In the genomic region with DNA sequence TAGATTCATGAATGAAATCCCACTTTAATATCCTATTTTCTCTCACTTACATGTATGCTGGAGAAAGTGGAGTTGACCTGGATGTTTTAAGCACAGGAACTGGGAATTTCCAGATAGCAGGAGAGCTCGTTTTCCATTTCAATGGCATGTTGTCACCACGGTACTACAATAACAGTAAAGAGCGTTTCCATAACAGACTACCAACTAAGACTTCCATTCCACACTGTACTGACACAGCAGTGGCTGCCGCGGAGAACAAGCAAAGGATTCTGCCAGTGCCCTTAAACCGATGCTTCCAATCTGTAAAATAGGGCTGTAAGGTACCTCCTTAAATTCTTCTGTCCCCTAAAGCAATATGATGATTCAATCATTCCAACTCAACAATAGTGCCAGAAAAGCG, we compare ENCODE assay signal across 13 cellular contexts.
DNase-seq lines count a peak whose midpoint lies in the region; TF ChIP-seq lines count a peak whose summit lies in the region.
"Had no signal": no experiment of that assay in that cellular context is flagged by ENCODE, and none has a peak within 500 bp of the region (broad histone marks: within the 10 kb centered on the region; RNA-seq: fewer than 3 reads in every experiment).

No MANE protein-coding gene starts in this region.

- H4K20me1 ChIP-seq in H9 (ENCODE audit: control insufficient read depth, insufficient read depth, insufficient read length) = no peaks in the 10 kb centered on the region
- H4K20me1 ChIP-seq in fibroblast of lung (ENCODE audit: control insufficient read depth, extremely low read depth, insufficient read depth, low read length) = no peaks in the 10 kb centered on the region

- H3K79me2 ChIP-seq in H9 (ENCODE audit: insufficient read depth, low read length) (no peaks in the 10 kb centered on the region), fibroblast of lung (ENCODE audit: control insufficient read depth, insufficient read depth, low read length) (no peaks in the 10 kb centered on the region)

- H3K4me1 Mint-ChIP-seq in H9 (peaks cover 15 to 20% of the 10 kb centered on the region in 2 experiments), HFFc6 (ENCODE audit: low read depth) (no peaks in the 10 kb centered on the region)

- no peak overlapping the region for H3K56ac ChIP-seq in H9 (ENCODE audit: insufficient read length, low read depth, low read length)

- H3K27ac ChIP-seq in H9 (ENCODE audit: insufficient read length, low read depth, low read length) (no peak overlapping the region), fibroblast of lung (ENCODE audit: insufficient read depth, low read length) (peak overlapping the region; percentile 16), muscle layer of duodenum (ENCODE audit: low read length) (no peak overlapping the region)
- H3K27ac ChIP-seq: cardiac muscle cell, gastrocnemius medialis, vagina had no signal

- H3K27ac Mint-ChIP-seq in H9 (peak overlapping the region in 1 of 3 experiments; percentile 41; a peak in 1 of 7 replicates), HFFc6 (no peak overlapping the region)
- H3K27ac Mint-ChIP-seq: activated T-cell treated with anti-CD3 and anti-CD28 coated beads, Interleukin-2, amount 50 U/mL, for 72 hours had no signal

- DNase-seq in H9 = peak; percentile 33
- DNase-seq in NCI-H69 (lab: John Stamatoyannopoulos, UW) = peak; percentile 66
- peak in 1 of 2 donors; percentile 40 for DNase-seq in fibroblast of lung (ENCODE audit: low read depth in 2 of 2)
- no peak for DNase-seq in NCI-H2171 treated with DMSO at 0.1 percent for 48 hours (lab: John Stamatoyannopoulos, UW)
- DNase-seq in HFFc6 = no peak
- DNase-seq in stimulated activated CD4-positive, alpha-beta T cell treated with anti-CD3 and anti-CD28 coated beads, Interleukin-1b, Interleukin-23, amount 100 ng/mL, for 48 hours = no peak
- DNase-seq: activated CD4-positive, alpha-beta T cell treated with anti-CD3 and anti-CD28 coated beads for 1 hour; activated T-cell treated with anti-CD3 and anti-CD28 coated beads, Interleukin-2, amount 50 U/mL, for 72 hours; gastrocnemius medialis; NCI-H2227 treated with DMSO at 0.1 percent for 48 hours had no signal

- no peak overlapping the region for H4K5ac ChIP-seq in H9 (ENCODE audit: insufficient read length, low read depth, low read length)

- no peak overlapping the region for H3K14ac ChIP-seq in H9 (ENCODE audit: insufficient read depth, low read length)

- H3K27me3 ChIP-seq in H9 (ENCODE audit: insufficient read depth, low read length) (no peaks in the 10 kb centered on the region), fibroblast of lung (ENCODE audit: control insufficient read depth, insufficient read depth, low read length) (no peaks in the 10 kb centered on the region), muscle layer of duodenum (ENCODE audit: low read depth, low read length) (no peaks in the 10 kb centered on the region)
- H3K27me3 ChIP-seq: cardiac muscle cell, gastrocnemius medialis, vagina had no signal

- H2BK12ac ChIP-seq in H9 (ENCODE audit: insufficient read length, low read depth, low read length) = no peak overlapping the region

- no peak overlapping the region for H3T11ph ChIP-seq in H9 (ENCODE audit: low read length)

- H3K9me3 Mint-ChIP-seq in H9 (peaks cover 0 to 29% of the 10 kb centered on the region in 2 experiments; a peak in 2 of 5 replicates), HFFc6 (no peaks in the 10 kb centered on the region)
- H3K9me3 Mint-ChIP-seq: activated T-cell treated with anti-CD3 and anti-CD28 coated beads, Interleukin-2, amount 50 U/mL, for 72 hours had no signal

- H3K36me3 Mint-ChIP-seq in H9 (ENCODE audit: insufficient read depth in 1 of 3, low read depth in 3 of 3) (no peaks in the 10 kb centered on the region), HFFc6 (ENCODE audit: low read depth) (no peaks in the 10 kb centered on the region)

- H3K4ac ChIP-seq in H9 (ENCODE audit: low read depth, low read length) = no peak overlapping the region

- no peak overlapping the region for H2BK5ac ChIP-seq in H9 (ENCODE audit: insufficient read length, low read length)

- H2AK5ac ChIP-seq in H9 (ENCODE audit: insufficient read length, low read length) = no peak overlapping the region

- TF ChIP-seq CTCF in H9 (conservative IDR thresholded peaks at IDR 0.05) = no peak
- TF ChIP-seq CTCF in fibroblast of lung (conservative IDR thresholded peaks at IDR 0.05 in 1 of 2, IDR thresholded peaks at IDR 0.05 in 1 of 2; ENCODE audit: low read depth in 1 of 2, low read length in 2 of 2) = no peak
- no peak for TF ChIP-seq CTCF in HFFc6 (IDR thresholded peaks at IDR 0.05)

- H3K18ac ChIP-seq in H9 (ENCODE audit: insufficient read length, low read depth, low read length) = no peak overlapping the region

- H3K79me1 ChIP-seq in H9 (ENCODE audit: insufficient read depth, low read depth, low read length, poor library complexity, severe bottlenecking) = no peaks in the 10 kb centered on the region

- H3K27me3 Mint-ChIP-seq in H9 (ENCODE audit: low read depth) = no peaks in the 10 kb centered on the region
- no peaks in the 10 kb centered on the region; the same call in 1 of the 2 replicates for H3K27me3 Mint-ChIP-seq in HFFc6 (ENCODE audit: insufficient read depth)

- H2BK15ac ChIP-seq in H9 (ENCODE audit: low read depth, low read length) = no peak overlapping the region

- H3K4me1 ChIP-seq in H9 (ENCODE audit: insufficient read depth, low read length) (peaks cover 4% of the 10 kb centered on the region; the same call in 1 of the 2 replicates), fibroblast of lung (ENCODE audit: control insufficient read depth, extremely low read depth, insufficient read depth, low read length) (no peaks in the 10 kb centered on the region), muscle layer of duodenum (ENCODE audit: control insufficient read depth in 1 of 2, insufficient read depth in 2 of 2, low read length in 2 of 2) (peaks cover 0 to 4% of the 10 kb centered on the region in 2 donors)
- H3K4me1 ChIP-seq: gastrocnemius medialis, vagina had no signal

- H3K4me2 ChIP-seq in H9 (ENCODE audit: insufficient read depth, insufficient read length, low read length) (no peak overlapping the region), fibroblast of lung (ENCODE audit: extremely low read depth, insufficient read depth, low read length) (peak overlapping the region; percentile 64)

- H3K23ac ChIP-seq in H9 (ENCODE audit: insufficient read length, low read depth, low read length) = no peak overlapping the region

- H4K8ac ChIP-seq in H9 (replicated peaks; ENCODE audit: insufficient read length, low read depth, low read length) = no peak overlapping the region

- H3K9ac ChIP-seq in H9 (ENCODE audit: extremely low read depth, insufficient read length, low read length) (no peak overlapping the region), fibroblast of lung (ENCODE audit: insufficient read depth, low read length) (no peak overlapping the region)

- H3K23me2 ChIP-seq in H9 (ENCODE audit: insufficient read length, low read depth, low read length, poor library complexity, severe bottlenecking) = no peaks in the 10 kb centered on the region

- no peak overlapping the region for H4K91ac ChIP-seq in H9 (ENCODE audit: insufficient read length, low read depth, low read length)

- H3K4me3 ChIP-seq in fibroblast of lung (replicated peaks in 1 of 4; ENCODE audit: control extremely low read depth in 1 of 4, insufficient read depth in 1 of 4, low read depth in 3 of 4, low read length in 4 of 4) = peak overlapping the region in 1 of 4 experiments; percentile 6
- H3K4me3 ChIP-seq in muscle layer of duodenum (ENCODE audit: low read depth in 1 of 2, low read length in 2 of 2) = peak overlapping the region; percentile 23 to 51
- H3K4me3 ChIP-seq: cardiac muscle cell, vagina had no signal

- H2BK120ac ChIP-seq in H9 (ENCODE audit: low read depth, low read length, poor library complexity, severe bottlenecking) = no peak overlapping the region

- no peak overlapping the region for H2BK20ac ChIP-seq in H9 (ENCODE audit: low read depth, low read length, poor library complexity, severe bottlenecking)

- H3K9me3 ChIP-seq in H9 (ENCODE audit: control insufficient read depth, low read depth, low read length) (no peaks in the 10 kb centered on the region), fibroblast of lung (ENCODE audit: control insufficient read depth, insufficient read depth, low read depth, low read length) (no peaks in the 10 kb centered on the region), muscle layer of duodenum (ENCODE audit: control insufficient read depth in 1 of 2, low read length in 2 of 2) (no peaks in the 10 kb centered on the region)
- H3K9me3 ChIP-seq: gastrocnemius medialis, vagina had no signal

- no CpG with 5 or more reads among the region's 7 CpGs for WGBS in H9 (ENCODE audit: extremely low coverage, insufficient read length, low lambda C conversion rate)

- H2AFZ ChIP-seq in H9 (ENCODE audit: low read length) = no peak overlapping the region
- no peak overlapping the region for H2AFZ ChIP-seq in fibroblast of lung (ENCODE audit: low read length)

- H3K36me3 ChIP-seq in fibroblast of lung (ENCODE audit: control insufficient read depth, insufficient read depth, low read length) (no peaks in the 10 kb centered on the region), muscle layer of duodenum (ENCODE audit: control insufficient read depth in 1 of 2, insufficient read depth in 2 of 2, low read length in 2 of 2) (no peaks in the 10 kb centered on the region)
- H3K36me3 ChIP-seq: cardiac muscle cell, gastrocnemius medialis, vagina had no signal

- H3K4me3 Mint-ChIP-seq in H9 = peak overlapping the region in 1 of 2 experiments; percentile 38; a peak in 1 of 5 replicates
- no peak overlapping the region for H3K4me3 Mint-ChIP-seq in HFFc6
- H3K4me3 Mint-ChIP-seq: activated T-cell treated with anti-CD3 and anti-CD28 coated beads, Interleukin-2, amount 50 U/mL, for 72 hours had no signal

Comparison
In these comparisons a context has a peak if more than half of its experiments do, and no peak if none do; other contexts are left out.
1. DNase-seq: peak in H9 (single experiment) and NCI-H69 (single experiment); none in NCI-H2171 treated with DMSO at 0.1 percent for 48 hours (single experiment), HFFc6 (single experiment) and stimulated activated CD4-positive, alpha-beta T cell treated with anti-CD3 and anti-CD28 coated beads, Interleukin-1b, Interleukin-23, amount 100 ng/mL, for 48 hours (single experiment).